ENCODE assay signal across 10 cellular contexts in genomic region chr5:178997191-178997590, GRCh38. TPM values are rescaled to one million over a fixed set of nuclear protein-coding genes. Genes with fewer than 3 reads are reported as not detected.
"Had no signal": no experiment of that assay in that cellular context is flagged by ENCODE, and none has a peak within 500 bp of the region (broad histone marks: within the 10 kb centered on the region; RNA-seq: fewer than 3 reads in every experiment).

No MANE protein-coding gene starts in this region.

- H3K27ac ChIP-seq: GM23248, HL-60 had no signal

- H2AFZ ChIP-seq: GM23248 had no signal

- H3K9ac ChIP-seq: GM23248 had no signal

- H3K4me3 ChIP-seq: GM23248, HAP-1 had no signal

- H3K36me3 ChIP-seq: HAP-1 had no signal

- H3K4me3 Mint-ChIP-seq: HFFc6, IgD-negative memory B cell had no signal

- DNase-seq: GM23248, GOT3, H7, HFFc6 had no signal

- H3K4me1 ChIP-seq: HAP-1 had no signal

- H3K9me3 ChIP-seq: HAP-1 had no signal

- H3K27ac Mint-ChIP-seq: HFFc6 had no signal

- FAIRE-seq: HepG2 had no signal

RNA-seq across cellular contexts. Expression of gene GRM6, which starts 2.1 kb away (rescaled TPM):
- total RNA-seq: GM23248, H4, H7, HepG2, HFFc6, HT1080 had no signal
- polyA plus RNA-seq: HepG2, IgD-negative memory B cell had no signal

RNA-seq across cellular contexts. Expression of gene ZNF454, which starts 56.2 kb away (rescaled TPM):
- total RNA-seq: HepG2, HFFc6, HT1080 had no signal
- polyA plus RNA-seq: IgD-negative memory B cell had no signal
